Comparison of ENCODE assay signal across 14 cellular contexts in genomic region chr11:47480762-47481161, GRCh38. TPM values are rescaled to one million over a fixed set of nuclear protein-coding genes. Genes with fewer than 3 reads are reported as not detected.
DNase-seq lines count a peak whose midpoint lies in the region; ATAC-seq and TF ChIP-seq lines count a peak whose summit lies in the region.
"Had no signal": no experiment of that assay in that cellular context is flagged by ENCODE, and none has a peak within 500 bp of the region (broad histone marks: within the 10 kb centered on the region; RNA-seq: fewer than 3 reads in every experiment).

No MANE protein-coding gene starts in this region.

- H3K9me3 Mint-ChIP-seq in stimulated activated effector memory CD8-positive, alpha-beta T cell treated with anti-CD3 and anti-CD28 coated beads, Interleukin-12 subunit alpha, Interleukin-12 subunit beta, amount 100 ng/mL, for 72 hours, result no peaks in the 10 kb centered on the region
- H3K9me3 Mint-ChIP-seq: HFFc6 had no signal

- no peak for TF ChIP-seq CTCF in HEK293 (tag by site-specific recombination; IDR thresholded peaks at IDR 0.05)

- peak overlapping the region; percentile 8 for H3K27ac Mint-ChIP-seq in stimulated activated effector memory CD8-positive, alpha-beta T cell treated with anti-CD3 and anti-CD28 coated beads, Interleukin-12 subunit alpha, Interleukin-12 subunit beta, amount 100 ng/mL, for 72 hours
- H3K27ac Mint-ChIP-seq: HFFc6 had no signal

- DNase-seq in amniotic epithelial cell (ENCODE audit: low read depth), result peak; percentile 32
- DNase-seq in left lobe of liver (ENCODE audit: low spot score), result no peak
- DNase-seq in stimulated activated effector memory CD8-positive, alpha-beta T cell treated with anti-CD3 and anti-CD28 coated beads, Interleukin-12 subunit alpha, Interleukin-12 subunit beta, amount 100 ng/mL, for 72 hours (ENCODE audit: low spot score in 2 of 2), result no peak
- DNase-seq in NCI-H1105 treated with DMSO at 0.1 percent for 48 hours (lab: John Stamatoyannopoulos, UW), result no peak
- DNase-seq: DMS79 treated with DMSO at 0.1 percent for 48 hours, HFFc6, NCI-H1436, NCI-H2029, NCI-H526 had no signal

- POLR2A ChIA-PET in HEK293 (lab: Yijun Ruan, JAX), result no interaction called here

- H3K4me1 ChIP-seq in HEK293 (ENCODE audit: control insufficient read depth, insufficient read depth, low read length), result no peaks in the 10 kb centered on the region

- peaks cover 100% of the 10 kb centered on the region for H3K36me3 Mint-ChIP-seq in stimulated activated effector memory CD8-positive, alpha-beta T cell treated with anti-CD3 and anti-CD28 coated beads, Interleukin-12 subunit alpha, Interleukin-12 subunit beta, amount 100 ng/mL, for 72 hours

- peak; percentile 75 for ATAC-seq in left lobe of liver
- ATAC-seq in stimulated activated effector memory CD8-positive, alpha-beta T cell treated with anti-CD3 and anti-CD28 coated beads, Interleukin-12 subunit alpha, Interleukin-12 subunit beta, amount 100 ng/mL, for 72 hours, result no peak
- no peak for ATAC-seq in GM21360 (IDR thresholded peaks at IDR 0.05; ENCODE audit: unreplicated experiment)
- no peak for ATAC-seq in HG03354 (IDR thresholded peaks at IDR 0.05; ENCODE audit: poor library complexity, severe bottlenecking, unreplicated experiment)

- H3K4me3 ChIP-seq in HEK293 (ENCODE audit: low read depth, low read length), result no peak overlapping the region

- CTCF ChIA-PET in HEK293 (lab: Yijun Ruan, JAX), result no interaction called here

- peaks cover 10% of the 10 kb centered on the region for H3K4me1 Mint-ChIP-seq in stimulated activated effector memory CD8-positive, alpha-beta T cell treated with anti-CD3 and anti-CD28 coated beads, Interleukin-12 subunit alpha, Interleukin-12 subunit beta, amount 100 ng/mL, for 72 hours

- no peaks in the 10 kb centered on the region for H3K9me3 ChIP-seq in HEK293 (ENCODE audit: control insufficient read depth, insufficient read depth, low read depth, low read length)

- H3K27ac ChIP-seq in HEK293 (ENCODE audit: extremely low read depth, low read depth, low read length), result no peak overlapping the region
- H3K27ac ChIP-seq: C4-2B had no signal

- no peak overlapping the region for H3K4me3 Mint-ChIP-seq in stimulated activated effector memory CD8-positive, alpha-beta T cell treated with anti-CD3 and anti-CD28 coated beads, Interleukin-12 subunit alpha, Interleukin-12 subunit beta, amount 100 ng/mL, for 72 hours
- H3K4me3 Mint-ChIP-seq: HFFc6 had no signal

- H3K36me3 ChIP-seq in HEK293 (ENCODE audit: control insufficient read depth in 2 of 2, insufficient read depth in 1 of 2, low read length in 2 of 2), result peaks cover 37 to 93% of the 10 kb centered on the region in 2 experiments

TF ChIP-seq in HEK293, 187 proteins besides CTCF, POLR2A, EP300 and RAD21:
- TF ChIP-seq, protein P1, sequence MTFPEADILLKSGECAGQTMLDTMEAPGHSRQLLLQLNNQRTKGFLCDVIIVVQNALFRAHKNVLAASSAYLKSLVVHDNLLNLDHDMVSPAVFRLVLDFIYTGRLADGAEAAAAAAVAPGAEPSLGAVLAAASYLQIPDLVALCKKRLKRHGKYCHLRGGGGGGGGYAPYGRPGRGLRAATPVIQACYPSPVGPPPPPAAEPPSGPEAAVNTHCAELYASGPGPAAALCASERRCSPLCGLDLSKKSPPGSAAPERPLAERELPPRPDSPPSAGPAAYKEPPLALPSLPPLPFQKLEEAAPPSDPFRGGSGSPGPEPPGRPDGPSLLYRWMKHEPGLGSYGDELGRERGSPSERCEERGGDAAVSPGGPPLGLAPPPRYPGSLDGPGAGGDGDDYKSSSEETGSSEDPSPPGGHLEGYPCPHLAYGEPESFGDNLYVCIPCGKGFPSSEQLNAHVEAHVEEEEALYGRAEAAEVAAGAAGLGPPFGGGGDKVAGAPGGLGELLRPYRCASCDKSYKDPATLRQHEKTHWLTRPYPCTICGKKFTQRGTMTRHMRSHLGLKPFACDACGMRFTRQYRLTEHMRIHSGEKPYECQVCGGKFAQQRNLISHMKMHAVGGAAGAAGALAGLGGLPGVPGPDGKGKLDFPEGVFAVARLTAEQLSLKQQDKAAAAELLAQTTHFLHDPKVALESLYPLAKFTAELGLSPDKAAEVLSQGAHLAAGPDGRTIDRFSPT (tag by site-specific recombination; IDR thresholded peaks at IDR 0.05), result no peak
- no peak for TF ChIP-seq SCRT2 (tag by site-specific recombination; IDR thresholded peaks at IDR 0.05)
- 0 out of 2 replicates have a peak, but pooled peaks have one; percentile 35 for TF ChIP-seq ZNF362 (tag by site-specific recombination; IDR thresholded peaks at IDR 0.05)
- TF ChIP-seq ZNF571 (tag by site-specific recombination; IDR thresholded peaks at IDR 0.05), result no peak
TF ChIP-seq in HEK293: peak in this region for 1.

RNA-seq across cellular contexts. Expression of gene RAPSN, which starts 31.8 kb away (rescaled TPM):
- total RNA-seq in left lobe of liver, result 0.68 TPM
- total RNA-seq: H4 had no signal

RNA-seq across cellular contexts. Expression of gene PSMC3, which starts 54.5 kb away (rescaled TPM):
- 64.6 TPM for total RNA-seq in left lobe of liver
